9 cellular contexts compared by ENCODE assay signal in the genomic region with DNA sequence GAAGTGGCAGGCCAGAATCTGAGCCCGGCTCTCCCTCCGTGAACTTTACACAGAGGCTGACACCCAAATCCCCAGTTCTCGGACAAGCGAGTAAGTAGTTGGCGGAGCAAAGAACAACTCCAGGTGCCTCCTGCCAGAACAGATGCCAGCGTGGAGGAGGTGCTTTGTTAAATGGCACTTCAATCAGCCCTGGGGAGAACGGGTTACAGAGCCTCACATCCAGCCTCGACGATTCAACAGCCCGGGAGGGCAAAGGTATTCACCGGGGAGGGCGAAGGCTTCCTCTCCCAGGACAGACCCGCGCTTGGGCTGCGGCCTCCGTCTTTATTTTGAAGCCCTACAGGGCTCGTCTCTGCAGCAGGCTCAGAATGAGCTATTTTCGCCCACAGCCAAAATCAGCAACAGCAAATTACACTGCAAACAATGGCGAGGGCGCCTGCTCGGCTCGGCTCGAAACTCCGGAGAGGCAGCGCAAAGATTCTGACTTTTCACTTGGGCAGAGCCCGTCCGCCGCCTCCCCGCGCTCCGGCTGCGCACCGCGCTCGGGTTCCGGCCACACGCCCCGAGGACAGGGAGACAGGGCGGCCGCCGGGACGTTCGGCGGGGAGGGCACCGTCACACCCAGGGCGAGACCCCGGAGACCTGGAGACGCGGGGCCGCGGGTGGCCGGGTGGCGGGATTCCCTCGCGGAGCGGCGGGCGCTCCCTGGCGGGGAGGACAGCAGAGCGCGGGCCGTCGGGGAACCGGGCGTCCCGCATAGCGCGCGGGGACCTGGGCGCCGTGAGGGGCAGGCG. TPM values are rescaled to one million over a fixed set of nuclear protein-coding genes. Genes with fewer than 3 reads are reported as not detected.
DNase-seq lines count a peak whose midpoint lies in the region; ATAC-seq and TF ChIP-seq lines count a peak whose summit lies in the region.
"Had no signal": no experiment of that assay in that cellular context is flagged by ENCODE, and none has a peak within 500 bp of the region (broad histone marks: within the 10 kb centered on the region; RNA-seq: fewer than 3 reads in every experiment).

No MANE protein-coding gene starts in this region.

- no peaks in the 10 kb centered on the region for H3K36me3 ChIP-seq in testis (ENCODE audit: low read depth, missing control alignments)

- no peaks in the 10 kb centered on the region for H3K4me1 ChIP-seq in testis

- peak; percentile 42 for ATAC-seq in GM21447 (IDR thresholded peaks at IDR 0.05; ENCODE audit: unreplicated experiment)

- peak; percentile 38 for TF ChIP-seq CTCF in epithelial cell of proximal tubule (conservative IDR thresholded peaks at IDR 0.05; ENCODE audit: low read depth, low read length)
- peak in 1 of 3 experiments; percentile 31 for TF ChIP-seq CTCF in testis (IDR thresholded peaks at IDR 0.05)

- intact Hi-C loops in testis (cut with DNase I; ENCODE audit: low total_unique reads): no loop called here

- H3K4me3 ChIP-seq in epithelial cell of proximal tubule (ENCODE audit: low read depth, low read length): peak overlapping the region; percentile 87
- peak overlapping the region; percentile 71 to 74 for H3K4me3 ChIP-seq in testis

- H3K9me3 ChIP-seq in testis: no peaks in the 10 kb centered on the region

- WGBS in testis, 2 donors: 7 to 8% methylated on average over 25 to 43 of the region's 72 CpGs

- H3K27ac ChIP-seq in testis: peak overlapping the region; percentile 74 to 80

- H3K27me3 ChIP-seq in testis: no peaks in the 10 kb centered on the region

- no peak for TF ChIP-seq POLR2A in testis (IDR thresholded peaks at IDR 0.05)

- DNase-seq in Daoy (ENCODE audit: low read depth) (peak; percentile 54), HuH-7.5 (ENCODE audit: low spot score) (peak; percentile 56), epithelial cell of proximal tubule (ENCODE audit: low read depth) (no peak), midbrain (lab: John Stamatoyannopoulos, UW) (peak; percentile 64), testis (peak; percentile 26), GM19240 (ENCODE audit: insufficient read length, low spot score) (no peak)
- DNase-seq in activated CD4-positive, alpha-beta T cell treated with anti-CD3 and anti-CD28 coated beads, Interleukin-2, amount 50 U/mL, for 48 hours: peak; percentile 24 to 31

RNA-seq across cellular contexts. Expression of a gene that starts 0.8 kb away (rescaled TPM):
- 0.80 and 1.5 TPM in 2 replicates for total RNA-seq in Daoy (2014; rRNA removed; shearing (Covaris generic))
- total RNA-seq in epithelial cell of proximal tubule (7.5 and 11.8 TPM in 2 replicates), testis (1 to 10 TPM; 5.1 to 6.4 TPM)
- polyA plus RNA-seq in testis (ENCODE audit: insufficient read depth, low read depth, low replicate concordance): 3.4 TPM
- total RNA-seq: T-helper 2 cell treated with Interferon-gamma antibody and Interleukin-4, amounts not matched to agents 100 ng/mL and 5 ng/mL, for 36 hours had no signal

Comparison
In these comparisons a context has a peak if more than half of its experiments do, and no peak if none do; other contexts are left out.
1. DNase-seq: peak in Daoy (single experiment), HuH-7.5 (single experiment), activated CD4-positive, alpha-beta T cell treated with anti-CD3 and anti-CD28 coated beads, Interleukin-2, amount 50 U/mL, for 48 hours (2 of 2), midbrain (single experiment) and testis (single experiment); none in epithelial cell of proximal tubule (single experiment) and GM19240 (single experiment).